19 cellular contexts compared by ENCODE assay signal in the genomic region with DNA sequence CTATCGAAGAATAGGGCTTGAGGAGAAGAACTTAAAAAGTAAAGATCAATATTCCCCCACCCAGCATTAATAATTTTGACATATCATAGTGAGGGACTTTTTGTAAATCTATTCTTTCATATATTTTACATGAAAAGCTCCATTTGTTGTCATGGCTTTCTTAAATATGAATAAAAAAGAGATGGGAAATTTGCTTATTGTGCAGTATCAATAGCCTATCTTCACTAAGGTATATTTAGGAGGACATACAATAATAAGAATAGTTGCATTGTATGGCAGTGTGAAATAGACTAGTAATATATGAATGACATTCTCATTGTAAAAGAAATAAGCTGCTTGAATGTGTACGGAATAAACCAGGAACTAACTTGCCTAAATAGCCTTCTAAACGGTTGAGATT. TPM values are rescaled to one million over a fixed set of nuclear protein-coding genes. Genes with fewer than 3 reads are reported as not detected.
DNase-seq lines count a peak whose midpoint lies in the region; ATAC-seq, FAIRE-seq and TF ChIP-seq lines count a peak whose summit lies in the region.
"Had no signal": no experiment of that assay in that cellular context is flagged by ENCODE, and none has a peak within 500 bp of the region (broad histone marks: within the 10 kb centered on the region; RNA-seq: fewer than 3 reads in every experiment).

No MANE protein-coding gene starts in this region.

- H4K20me1 ChIP-seq in PC-3 (ENCODE audit: low read length) (no peaks in the 10 kb centered on the region), keratinocyte (ENCODE audit: control insufficient read depth, extremely low read depth, insufficient read depth, low read length) (no peaks in the 10 kb centered on the region)
- H4K20me1 ChIP-seq: BLaER1 had no signal

- intact Hi-C loops in activated CD4-positive, alpha-beta T cell treated with anti-CD3 and anti-CD28 coated beads for 36 hours (cut with DNase I, micrococcal nuclease): no loop called here
- intact Hi-C loops in Calu3 (cut with micrococcal nuclease; ENCODE audit: unreplicated experiment): no loop called here
- intact Hi-C loops in PC-3 (cut with micrococcal nuclease): loop anchor here (5.0 kb wide), 1 partner anchor 660 kb away; a partner anchor contains a TSS

- H3K27ac ChIP-seq in PC-3 (ENCODE audit: low read length): peak overlapping the region; percentile 82
- H3K27ac ChIP-seq in keratinocyte (ENCODE audit: control insufficient read depth, insufficient read depth, low read length): peak overlapping the region; percentile 51
- no peak overlapping the region for H3K27ac ChIP-seq in neuronal stem cell (replicated peaks; ENCODE audit: low read length)
- H3K27ac ChIP-seq: 22Rv1, BLaER1, SK-N-MC had no signal

- H3K79me1 ChIP-seq in neuronal stem cell (ENCODE audit: low read depth, low read length): no peaks in the 10 kb centered on the region

- dilution Hi-C loops in keratinocyte (cut with MboI; ENCODE audit: extremely low pct_ligation_motif_present, low sequenced_read_pairs): no loop called here

- H2BK5ac ChIP-seq in neuronal stem cell (ENCODE audit: low read length): no peak overlapping the region

- peaks cover 6% of the 10 kb centered on the region for H3F3A ChIP-seq in PC-3 (ENCODE audit: low read length, unreplicated experiment)

- TF ChIP-seq CTCF in Calu3 (IDR thresholded peaks at IDR 0.05; ENCODE audit: unreplicated experiment) (no peak), PC-3 (conservative IDR thresholded peaks at IDR 0.05; ENCODE audit: low read depth, low read length) (no peak), keratinocyte (optimal IDR thresholded peaks at IDR 0.05 in 1 of 3, IDR thresholded peaks at IDR 0.05 in 1 of 3, conservative IDR thresholded peaks at IDR 0.05 in 1 of 3; ENCODE audit: extremely low read depth in 1 of 3, insufficient read depth in 2 of 3, low read length in 3 of 3) (no peak)

- no TSS peak for BruUV-seq in Calu3 (replicated peaks; lab: Mats Ljungman, UMichigan)
- no TSS peak for BruUV-seq in PC-3 (replicated peaks; lab: Mats Ljungman, UMichigan)

- H2AK5ac ChIP-seq in neuronal stem cell (ENCODE audit: low read depth, low read length): no peak overlapping the region

- H4K91ac ChIP-seq in neuronal stem cell (ENCODE audit: low read depth, low read length, poor library complexity): no peak overlapping the region

- H3K27me3 Mint-ChIP-seq in activated CD4-positive, alpha-beta T cell treated with anti-CD3 and anti-CD28 coated beads, Interleukin-2, amount 10 ng/mL, durations not matched to agents 7 days and 5 days: peaks cover 2% of the 10 kb centered on the region
- no peaks in the 10 kb centered on the region for H3K27me3 Mint-ChIP-seq in activated CD4-positive, alpha-beta T cell treated with anti-CD3 and anti-CD28 coated beads for 36 hours
- H3K27me3 Mint-ChIP-seq in Calu3 (ENCODE audit: unreplicated experiment): no peaks in the 10 kb centered on the region
- H3K27me3 Mint-ChIP-seq: IgD-negative memory B cell had no signal

- no peak for FAIRE-seq in keratinocyte (lab: Jason Lieb, UNC)
- FAIRE-seq: G401.6, GM12891, H1 had no signal

- H3K9me3 ChIP-seq in PC-3 (ENCODE audit: low read length): no peaks in the 10 kb centered on the region
- no peaks in the 10 kb centered on the region for H3K9me3 ChIP-seq in keratinocyte (ENCODE audit: control insufficient read depth, low read depth, low read length)
- no peaks in the 10 kb centered on the region for H3K9me3 ChIP-seq in neuronal stem cell (replicated peaks in 1 of 2; ENCODE audit: control insufficient read depth in 2 of 2, insufficient read depth in 1 of 2, low read depth in 1 of 2, low read length in 2 of 2)
- H3K9me3 ChIP-seq: BLaER1 had no signal

- H3K4me3 ChIP-seq in PC-3 (ENCODE audit: low read length): no peak overlapping the region
- no peak overlapping the region for H3K4me3 ChIP-seq in keratinocyte (ENCODE audit: control insufficient read depth in 2 of 3, extremely low read depth in 1 of 3, insufficient read depth in 2 of 3, low read depth in 1 of 3, low read length in 3 of 3)
- H3K4me3 ChIP-seq in neuronal stem cell (ENCODE audit: low read length in 2 of 2): no peak overlapping the region
- H3K4me3 ChIP-seq: BLaER1, SK-N-MC had no signal

- H3K4me1 ChIP-seq in PC-3 (ENCODE audit: insufficient read depth, low read length) (peaks cover 31% of the 10 kb centered on the region), keratinocyte (ENCODE audit: control insufficient read depth, extremely low read depth, insufficient read depth, low read length) (peaks cover 20% of the 10 kb centered on the region), neuronal stem cell (ENCODE audit: control insufficient read depth in 2 of 2, insufficient read depth in 1 of 2, low read depth in 1 of 2, low read length in 2 of 2) (peaks cover 3 to 5% of the 10 kb centered on the region in 2 donors)

- no peak for DNase-seq in activated CD4-positive, alpha-beta T cell treated with anti-CD3 and anti-CD28 coated beads, Interleukin-2, amount 10 ng/mL, durations not matched to agents 7 days and 5 days
- DNase-seq in activated CD4-positive, alpha-beta T cell treated with anti-CD3 and anti-CD28 coated beads for 36 hours: no peak
- no peak for DNase-seq in Calu3
- no peak for DNase-seq in PC-3
- DNase-seq in keratinocyte (ENCODE audit: low read depth, low spot score): no peak
- no peak for DNase-seq in GF-D8 (lab: John Stamatoyannopoulos, UW)
- DNase-seq in neuronal stem cell (ENCODE audit: low spot score): no peak
- DNase-seq: CD8-positive, alpha-beta memory T cell; DMS79 treated with DMSO at 0.1 percent for 48 hours; NCI-H1930; NCI-H446 treated with DMSO at 0.1 percent for 48 hours had no signal

- CTCF ChIA-PET in activated CD4-positive, alpha-beta T cell treated with anti-CD3 and anti-CD28 coated beads, Interleukin-2, amount 10 ng/mL, durations not matched to agents 7 days and 5 days (lab: Charles Lee): interaction anchor here (1.0 to 1.6 kb wide), 2 partner anchors 26 to 70 kb away, joined by 3 read pairs; no protein-coding TSS in a partner anchor
- CTCF ChIA-PET in activated CD4-positive, alpha-beta T cell treated with anti-CD3 and anti-CD28 coated beads for 36 hours (lab: Charles Lee): interaction anchor here (0.7 to 1.5 kb wide), 4 partner anchors 8 to 70 kb away, joined by 3 to 5 read pairs (median 4); no protein-coding TSS in a partner anchor
- CTCF ChIA-PET in Calu3 (lab: Charles Lee) (interaction anchor here (0.9 to 1.3 kb wide), 2 partner anchors 18 to 70 kb away, joined by 3 to 5 read pairs; no protein-coding TSS in a partner anchor), PC-3 (lab: Charles Lee) (no interaction called here)

- H3K27me3 ChIP-seq in PC-3 (ENCODE audit: low read length): no peaks in the 10 kb centered on the region
- no peaks in the 10 kb centered on the region for H3K27me3 ChIP-seq in keratinocyte (ENCODE audit: control insufficient read depth, extremely low read depth, insufficient read depth, low read length)
- peaks cover 0 to 7% (median 2%) of the 10 kb centered on the region in 3 experiments for H3K27me3 ChIP-seq in neuronal stem cell (ENCODE audit: control insufficient read depth in 3 of 3, insufficient read depth in 3 of 3, low read depth in 1 of 3, low read length in 3 of 3)
- H3K27me3 ChIP-seq: BLaER1 had no signal

- H3K9me3 Mint-ChIP-seq in activated CD4-positive, alpha-beta T cell treated with anti-CD3 and anti-CD28 coated beads, Interleukin-2, amount 10 ng/mL, durations not matched to agents 7 days and 5 days: no peaks in the 10 kb centered on the region
- H3K9me3 Mint-ChIP-seq in activated CD4-positive, alpha-beta T cell treated with anti-CD3 and anti-CD28 coated beads for 36 hours (ENCODE audit: low read depth): no peaks in the 10 kb centered on the region
- no peaks in the 10 kb centered on the region for H3K9me3 Mint-ChIP-seq in Calu3 (ENCODE audit: low read depth, unreplicated experiment)
- H3K9me3 Mint-ChIP-seq: CD8-positive, alpha-beta memory T cell; IgD-negative memory B cell had no signal

- H3K9me2 ChIP-seq in PC-3 (replicated peaks; ENCODE audit: low read length): no peaks in the 10 kb centered on the region

- no peak overlapping the region for H2AFZ ChIP-seq in PC-3 (ENCODE audit: low read length)
- H2AFZ ChIP-seq in keratinocyte (ENCODE audit: control insufficient read depth, low read length): no peak overlapping the region
- H2AFZ ChIP-seq in neuronal stem cell (ENCODE audit: low read length): no peak overlapping the region

- no peaks in the 10 kb centered on the region for H3K9me1 ChIP-seq in keratinocyte (ENCODE audit: control insufficient read depth, extremely low read depth, insufficient read depth, low read length)

- H3K4me3 Mint-ChIP-seq in activated CD4-positive, alpha-beta T cell treated with anti-CD3 and anti-CD28 coated beads, Interleukin-2, amount 10 ng/mL, durations not matched to agents 7 days and 5 days: no peak overlapping the region
- no peak overlapping the region for H3K4me3 Mint-ChIP-seq in activated CD4-positive, alpha-beta T cell treated with anti-CD3 and anti-CD28 coated beads for 36 hours
- no peak overlapping the region for H3K4me3 Mint-ChIP-seq in Calu3 (ENCODE audit: low read depth, unreplicated experiment)
- H3K4me3 Mint-ChIP-seq: CD8-positive, alpha-beta memory T cell had no signal

- H3K9ac ChIP-seq in PC-3 (ENCODE audit: low read length) (peak overlapping the region; percentile 24; the same call in 1 of the 2 replicates), keratinocyte (ENCODE audit: control insufficient read depth, extremely low read depth, insufficient read depth, low read length) (no peak overlapping the region), neuronal stem cell (ENCODE audit: low read depth, low read length, poor library complexity) (no peak overlapping the region)
- H3K9ac ChIP-seq: BLaER1 had no signal

- H3K23ac ChIP-seq in neuronal stem cell (ENCODE audit: low read depth, low read length, poor library complexity): no peak overlapping the region

- no peaks in the 10 kb centered on the region for H3K36me3 ChIP-seq in PC-3 (ENCODE audit: low read depth, low read length)
- H3K36me3 ChIP-seq in keratinocyte (ENCODE audit: control insufficient read depth in 2 of 2, extremely low read depth in 1 of 2, insufficient read depth in 2 of 2, low read length in 2 of 2): no peaks in the 10 kb centered on the region
- no peaks in the 10 kb centered on the region for H3K36me3 ChIP-seq in neuronal stem cell (replicated peaks in 1 of 2; ENCODE audit: control insufficient read depth in 2 of 2, insufficient read depth in 2 of 2, low read length in 2 of 2)
- H3K36me3 ChIP-seq: BLaER1 had no signal

- H3K14ac ChIP-seq in neuronal stem cell (ENCODE audit: low read length): no peak overlapping the region

- ATAC-seq in activated CD4-positive, alpha-beta T cell treated with anti-CD3 and anti-CD28 coated beads for 36 hours: no peak
- ATAC-seq in PC-3 (no peak), HG02798 (IDR thresholded peaks at IDR 0.05; ENCODE audit: poor library complexity, unreplicated experiment) (no peak)

- WGBS in neuronal stem cell (ENCODE audit: extremely low coverage in 2 of 2, insufficient read length in 2 of 2, insufficient replicate concordance in 1 of 2), 2 donors: no CpG with 5 or more reads among the region's 3 CpGs

- H4K8ac ChIP-seq in neuronal stem cell (ENCODE audit: low read depth, low read length): no peak overlapping the region

- H2BK12ac ChIP-seq in neuronal stem cell (ENCODE audit: low read length): no peak overlapping the region

- H3K79me2 ChIP-seq in PC-3 (ENCODE audit: low read length) (no peaks in the 10 kb centered on the region), keratinocyte (ENCODE audit: control insufficient read depth, insufficient read depth, low read length) (no peaks in the 10 kb centered on the region)

- no peak overlapping the region for H2BK120ac ChIP-seq in neuronal stem cell (ENCODE audit: low read depth, low read length)

- POLR2A ChIA-PET in activated CD4-positive, alpha-beta T cell treated with anti-CD3 and anti-CD28 coated beads, Interleukin-2, amount 10 ng/mL, durations not matched to agents 7 days and 5 days (lab: Charles Lee): no interaction called here
- POLR2A ChIA-PET in activated CD4-positive, alpha-beta T cell treated with anti-CD3 and anti-CD28 coated beads for 36 hours (lab: Charles Lee): no interaction called here
- POLR2A ChIA-PET in PC-3 (lab: Charles Lee; ENCODE audit: unreplicated experiment): interaction anchor here (0.6 kb wide), 1 partner anchor 13 kb away, joined by 6 read pairs; no protein-coding TSS in a partner anchor

- H3K36me3 Mint-ChIP-seq in activated CD4-positive, alpha-beta T cell treated with anti-CD3 and anti-CD28 coated beads, Interleukin-2, amount 10 ng/mL, durations not matched to agents 7 days and 5 days (ENCODE audit: low read depth): no peaks in the 10 kb centered on the region
- H3K36me3 Mint-ChIP-seq in activated CD4-positive, alpha-beta T cell treated with anti-CD3 and anti-CD28 coated beads for 36 hours (ENCODE audit: low read depth): no peaks in the 10 kb centered on the region
- peaks cover 25% of the 10 kb centered on the region for H3K36me3 Mint-ChIP-seq in Calu3 (ENCODE audit: insufficient read depth, unreplicated experiment)
- H3K36me3 Mint-ChIP-seq: IgD-negative memory B cell had no signal

- H3K4me2 ChIP-seq in PC-3 (ENCODE audit: low read length) (no peak overlapping the region), keratinocyte (ENCODE audit: control insufficient read depth, extremely low read depth, insufficient read depth, low read depth, low read length) (no peak overlapping the region), neuronal stem cell (ENCODE audit: insufficient read depth, low read length, poor library complexity, severe bottlenecking) (no peak overlapping the region)
- H3K4me2 ChIP-seq: BLaER1 had no signal

- H3K27ac Mint-ChIP-seq in activated CD4-positive, alpha-beta T cell treated with anti-CD3 and anti-CD28 coated beads, Interleukin-2, amount 10 ng/mL, durations not matched to agents 7 days and 5 days: peak overlapping the region; percentile 31
- H3K27ac Mint-ChIP-seq in activated CD4-positive, alpha-beta T cell treated with anti-CD3 and anti-CD28 coated beads for 36 hours: no peak overlapping the region
- peak overlapping the region; percentile 81 for H3K27ac Mint-ChIP-seq in Calu3 (ENCODE audit: unreplicated experiment)

- no peak overlapping the region for H3K4ac ChIP-seq in neuronal stem cell (ENCODE audit: low read length)

- H3K4me1 Mint-ChIP-seq in activated CD4-positive, alpha-beta T cell treated with anti-CD3 and anti-CD28 coated beads, Interleukin-2, amount 10 ng/mL, durations not matched to agents 7 days and 5 days: peaks cover 31% of the 10 kb centered on the region
- H3K4me1 Mint-ChIP-seq in activated CD4-positive, alpha-beta T cell treated with anti-CD3 and anti-CD28 coated beads for 36 hours: peaks cover 22% of the 10 kb centered on the region
- peaks cover 30% of the 10 kb centered on the region for H3K4me1 Mint-ChIP-seq in Calu3 (ENCODE audit: low read depth, unreplicated experiment)

- H2BK15ac ChIP-seq in neuronal stem cell (ENCODE audit: low read length): no peak overlapping the region

- no peak overlapping the region for H3K18ac ChIP-seq in neuronal stem cell (ENCODE audit: low read length)

RNA-seq across cellular contexts. Expression of a gene that starts 5.5 kb away (rescaled TPM):
- total RNA-seq in activated CD4-positive, alpha-beta T cell treated with anti-CD3 and anti-CD28 coated beads, Interleukin-2, amount 10 ng/mL, durations not matched to agents 7 days and 5 days: 10 to 100 TPM; 20.9 to 21.0 TPM
- total RNA-seq in activated CD4-positive, alpha-beta T cell treated with anti-CD3 and anti-CD28 coated beads for 36 hours: 10 to 100 TPM in 1 of 2 experiments, 1 to 10 TPM in 1; 8.6 to 11.8 TPM
- total RNA-seq in Calu3 (2022): 30.7 and 37.7 TPM in 2 replicates
- 10.1 and 12.1 TPM in 2 replicates for total RNA-seq in PC-3 (2014; rRNA removed)
- 5.4 to 6.5 TPM (median 6.1 TPM) in 3 replicates for polyA plus RNA-seq in keratinocyte
- 20.0 TPM for polyA plus RNA-seq in keratinocyte (2011; ENCODE audit: low read depth)
- 2.8 and 4.4 TPM in 2 replicates for polyA plus RNA-seq in keratinocyte (2011; cell fraction: cytosol; rRNA removed)
- 11.5 and 13.0 TPM in 2 replicates for polyA plus RNA-seq in keratinocyte (2011; cell fraction: nucleus; rRNA removed)
- polyA plus RNA-seq in keratinocyte (2012; ENCODE audit: low replicate concordance): 3.4 and 28.2 TPM in 2 replicates
- 14.2 to 24.7 TPM (median 15.7 TPM) in 3 replicates for polyA minus RNA-seq in keratinocyte
- polyA minus RNA-seq in keratinocyte (2011; cell fraction: cytosol; rRNA and poly(A)+ RNA removed): 11.7 TPM
- polyA minus RNA-seq in keratinocyte (2011; cell fraction: nucleus; rRNA and poly(A)+ RNA removed): 15.3 and 24.2 TPM in 2 replicates
- 5.3 TPM for polyA plus RNA-seq in neuronal stem cell (2013, experiment 1 of 2)
- 5.4 TPM for polyA plus RNA-seq in neuronal stem cell (2013, experiment 2 of 2)

RNA-seq across cellular contexts. Expression of a gene that starts 49.3 kb away (rescaled TPM):
- 1 to 10 TPM; 1.7 to 2.1 TPM for total RNA-seq in activated CD4-positive, alpha-beta T cell treated with anti-CD3 and anti-CD28 coated beads, Interleukin-2, amount 10 ng/mL, durations not matched to agents 7 days and 5 days
- 10 to 100 TPM; 13.7 to 15.6 TPM for total RNA-seq in activated CD4-positive, alpha-beta T cell treated with anti-CD3 and anti-CD28 coated beads for 36 hours
- 91.9 and 108 TPM in 2 replicates for total RNA-seq in Calu3 (2022)
- total RNA-seq in PC-3 (2014; rRNA removed): 76.3 and 99.1 TPM in 2 replicates
- 84.5 to 123 TPM (median 84.7 TPM) in 3 replicates for polyA plus RNA-seq in keratinocyte
- 49.3 TPM for polyA plus RNA-seq in keratinocyte (2011; ENCODE audit: low read depth)
- 52.1 and 54.3 TPM in 2 replicates for polyA plus RNA-seq in keratinocyte (2011; cell fraction: cytosol; rRNA removed)
- 152 and 168 TPM in 2 replicates for polyA plus RNA-seq in keratinocyte (2011; cell fraction: nucleus; rRNA removed)
- polyA plus RNA-seq in keratinocyte (2012; ENCODE audit: low replicate concordance): 70.8 and 113 TPM in 2 replicates
- 44.2 to 50.5 TPM (median 48.9 TPM) in 3 replicates for polyA minus RNA-seq in keratinocyte
- polyA minus RNA-seq in keratinocyte (2011; cell fraction: cytosol; rRNA and poly(A)+ RNA removed): 72.3 TPM
- polyA minus RNA-seq in keratinocyte (2011; cell fraction: nucleus; rRNA and poly(A)+ RNA removed): 102 and 139 TPM in 2 replicates
- 122 TPM for polyA plus RNA-seq in neuronal stem cell (2013, experiment 1 of 2)
- 125 TPM for polyA plus RNA-seq in neuronal stem cell (2013, experiment 2 of 2)

Comparison
In these comparisons a context has a peak if more than half of its experiments do, and no peak if none do; other contexts are left out.
1. RNA of a gene that starts 49.3 kb away (total RNA-seq): 91.9 to 108 TPM in Calu3, 76.3 to 99.1 TPM in PC-3 and 13.7 to 15.6 TPM in activated CD4-positive, alpha-beta T cell treated with anti-CD3 and anti-CD28 coated beads for 36 hours; 1.7 to 2.1 TPM in activated CD4-positive, alpha-beta T cell treated with anti-CD3 and anti-CD28 coated beads, Interleukin-2, amount 10 ng/mL, durations not matched to agents 7 days and 5 days; every median in the first group is over 4 times any median in the second.